In genomic region chr3:24305795-24306467, GRCh38 we compare ENCODE assay signal across 13 cellular contexts.
A peak's percentile ranks its signal among the peaks of the same experiment; 100 is the strongest.
DNase-seq lines count a peak whose midpoint lies in the region; ATAC-seq and TF ChIP-seq lines count a peak whose summit lies in the region.
"Had no signal": no experiment of that assay in that cellular context is flagged by ENCODE, and none has a peak within 500 bp of the region (broad histone marks: within the 10 kb centered on the region; RNA-seq: fewer than 3 reads in every experiment).

No MANE protein-coding gene starts in this region.

- peaks cover 0 to 4% (median 0%) of the 10 kb centered on the region in 11 donors for H3K9me3 Mint-ChIP-seq in naive thymus-derived CD4-positive, alpha-beta T cell
- H3K9me3 Mint-ChIP-seq: CD4-positive, alpha-beta memory T cell had no signal

- H4K20me1 ChIP-seq in SK-N-SH (ENCODE audit: insufficient read depth), result no peaks in the 10 kb centered on the region

- H3K36me3 ChIP-seq in SK-N-SH (replicated peaks in 1 of 2; ENCODE audit: control insufficient read depth in 1 of 2, insufficient read depth in 2 of 2, low read length in 1 of 2), result no peaks in the 10 kb centered on the region
- no peaks in the 10 kb centered on the region for H3K36me3 ChIP-seq in naive thymus-derived CD4-positive, alpha-beta T cell (ENCODE audit: control insufficient read depth in 2 of 3, insufficient read depth in 3 of 3, low read length in 3 of 3)

- H3K4me2 ChIP-seq in SK-N-SH, result no peak overlapping the region

- no peak for TF ChIP-seq POLR2A in GM18505 (IDR thresholded peaks at IDR 0.05; ENCODE audit: borderline replicate concordance, extremely low read depth, insufficient read depth, insufficient read length)

- H3K27ac ChIP-seq in SK-N-SH (ENCODE audit: low read depth in 2 of 2, low read length in 1 of 2), result no peak overlapping the region; a peak in 1 of 4 replicates
- no peak overlapping the region for H3K27ac ChIP-seq in naive thymus-derived CD4-positive, alpha-beta T cell (ENCODE audit: low read depth, low read length)
- H3K27ac ChIP-seq: skin epidermis had no signal

- H3K4me1 Mint-ChIP-seq in naive thymus-derived CD4-positive, alpha-beta T cell, result no peaks in the 10 kb centered on the region
- H3K4me1 Mint-ChIP-seq: CD4-positive, alpha-beta memory T cell had no signal

- intact Hi-C loops in naive thymus-derived CD4-positive, alpha-beta T cell (cut with micrococcal nuclease), result no loop called here

- TF ChIP-seq EP300 in SK-N-SH (IDR thresholded peaks at IDR 0.05; ENCODE audit: borderline replicate concordance in 1 of 2, low read depth in 1 of 2, low read length in 1 of 2), result no peak

- H3K36me3 Mint-ChIP-seq in naive thymus-derived CD4-positive, alpha-beta T cell, result no peaks in the 10 kb centered on the region
- H3K36me3 Mint-ChIP-seq: CD4-positive, alpha-beta memory T cell had no signal

- peaks cover 6% of the 10 kb centered on the region for H3F3A ChIP-seq in SK-N-SH (replicated peaks; ENCODE audit: insufficient read depth)

- CTCF ChIA-PET in HEK293T (lab: Yijun Ruan, JAX) (interaction anchor here (0.6 to 1.0 kb wide), 2 partner anchors 10 to 156 kb away, joined by 3 read pairs; no protein-coding TSS in a partner anchor), SK-N-SH (lab: Yijun Ruan, JAX) (interaction anchor here (0.6 kb wide), 1 partner anchor 417 kb away, joined by 3 read pairs; no protein-coding TSS in a partner anchor)
- CTCF ChIA-PET in naive thymus-derived CD4-positive, alpha-beta T cell (lab: Charles Lee), result no interaction called here

- H3K27me3 Mint-ChIP-seq in naive thymus-derived CD4-positive, alpha-beta T cell, result peaks cover 0 to 5% (median 0%) of the 10 kb centered on the region in 5 donors
- H3K27me3 Mint-ChIP-seq: CD4-positive, alpha-beta memory T cell had no signal

- POLR2A ChIA-PET in HEK293T (lab: Yijun Ruan, JAX) (no interaction called here), SK-N-SH (lab: Yijun Ruan, JAX) (no interaction called here)
- POLR2A ChIA-PET in naive thymus-derived CD4-positive, alpha-beta T cell (lab: Charles Lee), result no interaction called here

- no peak for ATAC-seq in naive thymus-derived CD4-positive, alpha-beta T cell
- ATAC-seq in GM18505 (IDR thresholded peaks at IDR 0.05; ENCODE audit: unreplicated experiment), result no peak
- ATAC-seq: activated CD8-positive, alpha-beta T cell treated with anti-CD3 and anti-CD28 coated beads, Interleukin-2, amount 10 ng/mL, durations not matched to agents 7 days and 5 days; esophagus mucosa had no signal

- no peaks in the 10 kb centered on the region for H3K9me3 ChIP-seq in SK-N-SH
- H3K9me3 ChIP-seq in naive thymus-derived CD4-positive, alpha-beta T cell (ENCODE audit: control insufficient read depth in 2 of 3, low read length in 3 of 3), result no peaks in the 10 kb centered on the region

- no peak overlapping the region for H3K4me3 Mint-ChIP-seq in naive thymus-derived CD4-positive, alpha-beta T cell
- H3K4me3 Mint-ChIP-seq: activated CD8-positive, alpha-beta T cell treated with anti-CD3 and anti-CD28 coated beads, Interleukin-2, amount 10 ng/mL, durations not matched to agents 7 days and 5 days; CD4-positive, alpha-beta memory T cell had no signal

- TF ChIP-seq RAD21 in SK-N-SH (IDR thresholded peaks at IDR 0.05; ENCODE audit: low read length), result no peak

- H3K4me1 ChIP-seq in SK-N-SH (ENCODE audit: control insufficient read depth in 1 of 2, insufficient read depth in 2 of 2, low read depth in 1 of 2, low read length in 1 of 2), result peaks cover 0 to 4% of the 10 kb centered on the region in 2 experiments; a peak in 2 of 4 replicates
- H3K4me1 ChIP-seq in naive thymus-derived CD4-positive, alpha-beta T cell (ENCODE audit: control insufficient read depth in 2 of 2, insufficient read depth in 2 of 2, low read length in 2 of 2), result no peaks in the 10 kb centered on the region

- no peaks in the 10 kb centered on the region for H3K27me3 ChIP-seq in SK-N-SH (ENCODE audit: insufficient read depth)
- no peaks in the 10 kb centered on the region for H3K27me3 ChIP-seq in naive thymus-derived CD4-positive, alpha-beta T cell (ENCODE audit: control insufficient read depth in 2 of 2, insufficient read depth in 2 of 2, low read length in 2 of 2)

- H3K9me2 ChIP-seq in SK-N-SH, result 0 out of 2 replicates have a peak, but pooled peaks cover 3% of the 10 kb centered on the region

- H3K27ac Mint-ChIP-seq in naive thymus-derived CD4-positive, alpha-beta T cell, result no peak overlapping the region
- H3K27ac Mint-ChIP-seq: activated CD8-positive, alpha-beta T cell treated with anti-CD3 and anti-CD28 coated beads, Interleukin-2, amount 10 ng/mL, durations not matched to agents 7 days and 5 days; CD4-positive, alpha-beta memory T cell had no signal

- no peak overlapping the region for H3K9ac ChIP-seq in SK-N-SH

- DNase-seq in HEK293T (ENCODE audit: extremely low spot score), result peak; percentile 58
- no peak for DNase-seq in SK-N-SH
- DNase-seq in fibroblast of the aortic adventitia (ENCODE audit: low read depth), result peak; percentile 66
- peak; percentile 44 for DNase-seq in renal cortical epithelial cell (ENCODE audit: low read depth)
- no peak for DNase-seq in naive thymus-derived CD4-positive, alpha-beta T cell
- no peak for DNase-seq in SKM-1 (lab: John Stamatoyannopoulos, UW; ENCODE audit: unreplicated experiment)
- DNase-seq: activated CD8-positive, alpha-beta T cell treated with anti-CD3 and anti-CD28 coated beads, Interleukin-2, amount 10 ng/mL, durations not matched to agents 7 days and 5 days; CD4-positive, alpha-beta memory T cell; Kasumi-1; T-helper 9 cell had no signal

- H3K79me2 ChIP-seq in SK-N-SH (ENCODE audit: insufficient read depth), result no peaks in the 10 kb centered on the region

- H3K4me3 ChIP-seq in SK-N-SH (ENCODE audit: low read depth in 2 of 2, low read length in 1 of 2), result no peak overlapping the region
- H3K4me3 ChIP-seq in fibroblast of the aortic adventitia (ENCODE audit: low read depth, low read length), result no peak overlapping the region
- no peak overlapping the region for H3K4me3 ChIP-seq in naive thymus-derived CD4-positive, alpha-beta T cell (ENCODE audit: low read length)
- H3K4me3 ChIP-seq: skin epidermis had no signal

- 58% methylated on average over 4 of the region's 4 CpGs for WGBS in SK-N-SH (ENCODE audit: low lambda C conversion rate)

- TF ChIP-seq CTCF in SK-N-SH (IDR thresholded peaks at IDR 0.05), result no peak
- no peak for TF ChIP-seq CTCF in fibroblast of the aortic adventitia (IDR thresholded peaks at IDR 0.05; ENCODE audit: insufficient read depth, low read length)

- H2AFZ ChIP-seq in SK-N-SH (ENCODE audit: low read depth), result no peak overlapping the region

TF ChIP-seq in HEK293T, 16 proteins besides CTCF, POLR2A, EP300 and RAD21:
- no peak for TF ChIP-seq BHLHE40 (IDR thresholded peaks at IDR 0.05; ENCODE audit: borderline replicate concordance)
- TF ChIP-seq CTBP1 (IDR thresholded peaks at IDR 0.05; ENCODE audit: borderline replicate concordance), result no peak
- no peak for TF ChIP-seq FOXK2 (IDR thresholded peaks at IDR 0.05)
- no peak for TF ChIP-seq ELF4 (IDR thresholded peaks at IDR 0.05)

TF ChIP-seq in SK-N-SH, 30 proteins besides CTCF, POLR2A, EP300 and RAD21:
- no peak for TF ChIP-seq USF1 (IDR thresholded peaks at IDR 0.05; ENCODE audit: borderline replicate concordance, low read depth)
- TF ChIP-seq USF2 (IDR thresholded peaks at IDR 0.05; ENCODE audit: borderline replicate concordance, low read depth, low read length), result no peak
- 0 out of 2 replicates have a peak, but pooled peaks have one; percentile 24 for TF ChIP-seq NFIC (IDR thresholded peaks at IDR 0.05; ENCODE audit: borderline replicate concordance)
TF ChIP-seq in SK-N-SH: peak in this region for 1.

Comparison
In these comparisons a context has a peak if more than half of its experiments do, and no peak if none do; other contexts are left out.
1. DNase-seq: peak in HEK293T (single experiment), fibroblast of the aortic adventitia (single experiment) and renal cortical epithelial cell (single experiment); none in SK-N-SH (single experiment), naive thymus-derived CD4-positive, alpha-beta T cell (0 of 9) and SKM-1 (single experiment).